In genomic region chr2:24771905-24772586, GRCh38 we compare ENCODE assay signal across 2 cellular contexts.
TF ChIP-seq lines count a peak whose summit lies in the region.

No MANE protein-coding gene starts in this region.

TF ChIP-seq in IMR-90, 13 proteins besides CTCF, POLR2A, EP300 and RAD21:
- TF ChIP-seq RCOR1 (IDR thresholded peaks at IDR 0.05; ENCODE audit: insufficient replicate concordance, low read length), result no peak
- no peak for TF ChIP-seq BHLHE40 (IDR thresholded peaks at IDR 0.05; ENCODE audit: low read depth, low read length)
- no peak for TF ChIP-seq NFE2L2 (IDR thresholded peaks at IDR 0.05; ENCODE audit: low read depth, low read length)
- TF ChIP-seq USF2 (IDR thresholded peaks at IDR 0.05; ENCODE audit: low read depth, low read length), result no peak
- TF ChIP-seq MAFK (IDR thresholded peaks at IDR 0.05; ENCODE audit: low read depth, low read length), result no peak
- no peak for TF ChIP-seq CHD1 (IDR thresholded peaks at IDR 0.05; ENCODE audit: low read depth, low read length)
- no peak for TF ChIP-seq FOS (IDR thresholded peaks at IDR 0.05; ENCODE audit: low read depth, low read length)
- no peak for TF ChIP-seq MXI1 (IDR thresholded peaks at IDR 0.05; ENCODE audit: borderline replicate concordance, low read depth, low read length)
- TF ChIP-seq CEBPB (IDR thresholded peaks at IDR 0.05; ENCODE audit: low read depth, low read length), result no peak

TF ChIP-seq in GM12891, 5 proteins besides CTCF, POLR2A, EP300 and RAD21:
- TF ChIP-seq POU2F2 (IDR thresholded peaks at IDR 0.05; ENCODE audit: low read depth, low read length), result no peak
- TF ChIP-seq POLR2AphosphoS5 (IDR thresholded peaks at IDR 0.05; ENCODE audit: low read depth, low read length), result no peak
- TF ChIP-seq PAX5 (IDR thresholded peaks at IDR 0.05; ENCODE audit: insufficient read depth, low read length, severe bottlenecking), result no peak
- no peak for TF ChIP-seq SPI1 (IDR thresholded peaks at IDR 0.05; ENCODE audit: low read depth, low read length)
- no peak for TF ChIP-seq TAF1 (IDR thresholded peaks at IDR 0.05; ENCODE audit: low read depth, low read length)
